Comparison of ENCODE assay signal across 8 cellular contexts in the genomic region with DNA sequence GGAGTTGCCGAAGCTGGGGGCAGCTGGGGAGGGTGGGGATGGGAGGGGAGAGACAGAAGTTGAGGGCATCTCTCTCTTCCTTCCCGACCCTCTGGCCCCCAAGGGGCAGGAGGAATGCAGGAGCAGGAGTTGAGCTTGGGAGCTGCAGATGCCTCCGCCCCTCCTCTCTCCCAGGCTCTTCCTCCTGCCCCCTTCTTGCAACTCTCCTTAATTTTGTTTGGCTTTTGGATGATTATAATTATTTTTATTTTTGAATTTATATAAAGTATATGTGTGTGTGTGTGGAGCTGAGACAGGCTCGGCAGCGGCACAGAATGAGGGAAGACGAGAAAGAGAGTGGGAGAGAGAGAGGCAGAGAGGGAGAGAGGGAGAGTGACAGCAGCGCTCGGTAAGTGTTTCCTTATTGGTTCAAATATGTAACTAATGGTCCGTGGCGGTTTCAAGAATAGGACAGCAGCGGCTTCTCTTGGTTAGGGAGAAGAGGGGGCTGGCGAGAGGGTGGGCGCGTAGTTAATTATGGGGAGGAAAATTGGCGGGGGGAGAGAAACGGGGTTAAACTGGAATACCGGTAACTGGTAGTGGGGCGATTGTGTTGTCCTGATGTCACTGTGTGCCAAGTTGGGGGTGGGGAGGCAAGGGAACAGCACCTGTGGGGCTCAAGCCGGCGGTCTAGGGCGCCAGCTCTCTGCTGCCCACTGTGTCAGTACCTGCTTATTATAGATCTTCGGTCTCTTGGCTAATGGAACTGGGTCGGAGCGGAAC. TPM values are rescaled to one million over a fixed set of nuclear protein-coding genes. Genes with fewer than 3 reads are reported as not detected.
DNase-seq lines count a peak whose midpoint lies in the region; ATAC-seq and TF ChIP-seq lines count a peak whose summit lies in the region.

No MANE protein-coding gene starts in this region.

- ATAC-seq in GM21367 (IDR thresholded peaks at IDR 0.05; ENCODE audit: unreplicated experiment): peak; percentile 18

- no peaks in the 10 kb centered on the region for H3K36me3 Mint-ChIP-seq in progenitor cell of endocrine pancreas (ENCODE audit: insufficient read depth)

- TF ChIP-seq CTCF in HL-60 (IDR thresholded peaks at IDR 0.05; ENCODE audit: insufficient read depth, low read length) (no peak), fibroblast of the aortic adventitia (IDR thresholded peaks at IDR 0.05; ENCODE audit: insufficient read depth, low read length) (peak; percentile 15), progenitor cell of endocrine pancreas (IDR thresholded peaks at IDR 0.05; ENCODE audit: unreplicated experiment) (no peak)

- peaks cover 6% of the 10 kb centered on the region for H3K4me1 ChIP-seq in SJCRH30

- H3K27ac Mint-ChIP-seq in progenitor cell of endocrine pancreas: peak overlapping the region; percentile 16

- peaks cover 50% of the 10 kb centered on the region for H3K27me3 ChIP-seq in HL-60 (ENCODE audit: insufficient read depth, poor library complexity, severe bottlenecking)
- H3K27me3 ChIP-seq in SJCRH30: no peaks in the 10 kb centered on the region

- peak overlapping the region; percentile 38 for H3K4me3 Mint-ChIP-seq in progenitor cell of endocrine pancreas (ENCODE audit: low read depth)

- no peaks in the 10 kb centered on the region for H3K9me3 ChIP-seq in SJCRH30 (replicated peaks)

- H3K27ac ChIP-seq in HL-60 (replicated peaks) (no peak overlapping the region), SJCRH30 (peak overlapping the region; percentile 82; the same call in 1 of the 2 replicates)

- no peaks in the 10 kb centered on the region for H3K9me3 Mint-ChIP-seq in progenitor cell of endocrine pancreas (ENCODE audit: low read depth)

- H3K27me3 Mint-ChIP-seq in progenitor cell of endocrine pancreas: peaks cover 92% of the 10 kb centered on the region

- DNase-seq in DMS53 (lab: John Stamatoyannopoulos, UW): peak; percentile 78
- DNase-seq in HL-60 (ENCODE audit: low read depth in 1 of 2, low spot score in 1 of 2): no peak
- peak; percentile 51 to 65 for DNase-seq in SJCRH30
- DNase-seq in fibroblast of the aortic adventitia (ENCODE audit: low read depth): no peak
- no peak for DNase-seq in progenitor cell of endocrine pancreas (ENCODE audit: low spot score, unreplicated experiment)
- DNase-seq in stimulated activated CD4-positive, alpha-beta T cell treated with anti-CD3 and anti-CD28 coated beads, Interleukin-2, amount 100 ng/mL, for 48 hours: no peak
- DNase-seq in GOT3 (lab: John Stamatoyannopoulos, UW): no peak

- peaks cover 6% of the 10 kb centered on the region for H3K4me1 Mint-ChIP-seq in progenitor cell of endocrine pancreas (ENCODE audit: low read depth)

- H3K4me3 ChIP-seq in HL-60 (replicated peaks; ENCODE audit: insufficient read depth, low read length) (peak overlapping the region; percentile 39), SJCRH30 (peak overlapping the region; percentile 69), fibroblast of the aortic adventitia (ENCODE audit: low read depth, low read length) (peak overlapping the region; percentile 58)

- no peaks in the 10 kb centered on the region for H3K36me3 ChIP-seq in SJCRH30

RNA-seq across cellular contexts. Expression of a gene that starts 8.4 kb away (rescaled TPM):
- 0.05 TPM in 1 of 2 replicates, not detected in the other for total RNA-seq in SJCRH30 (2014; rRNA removed; shearing (Covaris generic))
- total RNA-seq in fibroblast of the aortic adventitia (ENCODE audit: low replicate concordance): 3.4 TPM in 1 of 2 replicates, not detected in the other
- not detected in 2 replicates for total RNA-seq in progenitor cell of endocrine pancreas

RNA-seq across cellular contexts. Expression of a gene that starts 11.0 kb away (rescaled TPM):
- total RNA-seq in SJCRH30 (2014; rRNA removed; shearing (Covaris generic)): 1.3 and 2.2 TPM in 2 replicates
- 0.09 and 0.90 TPM in 2 replicates for total RNA-seq in fibroblast of the aortic adventitia (ENCODE audit: low replicate concordance)
- total RNA-seq in progenitor cell of endocrine pancreas: 0.17 and 0.27 TPM in 2 replicates

RNA-seq across cellular contexts. Expression of a gene that starts 15.6 kb away (rescaled TPM):
- total RNA-seq in SJCRH30 (2014; rRNA removed; shearing (Covaris generic)): not detected in 2 replicates
- total RNA-seq in fibroblast of the aortic adventitia (ENCODE audit: low replicate concordance) (0.18 and 1.8 TPM in 2 replicates), progenitor cell of endocrine pancreas (2.7 and 4.6 TPM in 2 replicates)

RNA-seq across cellular contexts. Expression of a gene that starts 17.2 kb away (rescaled TPM):
- 5.6 and 7.1 TPM in 2 replicates for total RNA-seq in SJCRH30 (2014; rRNA removed; shearing (Covaris generic))
- total RNA-seq in fibroblast of the aortic adventitia (ENCODE audit: low replicate concordance) (0.65 TPM in 1 of 2 replicates, not detected in the other), progenitor cell of endocrine pancreas (not detected in 2 replicates)

RNA-seq across cellular contexts. Expression of a gene that starts 32.3 kb away (rescaled TPM):
- total RNA-seq in SJCRH30 (2014; rRNA removed; shearing (Covaris generic)): 0.51 and 0.71 TPM in 2 replicates
- total RNA-seq in fibroblast of the aortic adventitia (ENCODE audit: low replicate concordance): 0.25 TPM in 1 of 2 replicates, not detected in the other
- total RNA-seq in progenitor cell of endocrine pancreas: not detected in 2 replicates

Comparison
In these comparisons a context has a peak if more than half of its experiments do, and no peak if none do; other contexts are left out.
1. DNase-seq: peak in DMS53 (single experiment) and SJCRH30 (2 of 2); none in HL-60 (0 of 2), fibroblast of the aortic adventitia (single experiment), progenitor cell of endocrine pancreas (single experiment), stimulated activated CD4-positive, alpha-beta T cell treated with anti-CD3 and anti-CD28 coated beads, Interleukin-2, amount 100 ng/mL, for 48 hours (0 of 2) and GOT3 (single experiment).
2. Peak in every context shown above with its lines, with median percentiles within 50 percentile points of each other: H3K4me3 ChIP-seq.